Comparison of ENCODE assay signal across 18 cellular contexts in genomic region chr2:196295005-196295404, GRCh38.
A peak's percentile ranks its signal among the peaks of the same experiment; 100 is the strongest.
DNase-seq lines count a peak whose midpoint lies in the region; ATAC-seq, FAIRE-seq and TF ChIP-seq lines count a peak whose summit lies in the region.
"Had no signal": no experiment of that assay in that cellular context is flagged by ENCODE, and none has a peak within 500 bp of the region (broad histone marks: within the 10 kb centered on the region; RNA-seq: fewer than 3 reads in every experiment).

No MANE protein-coding gene starts in this region.

- no peak for ATAC-seq in A549
- peak; percentile 52 for ATAC-seq in GM19351 (IDR thresholded peaks at IDR 0.05; ENCODE audit: unreplicated experiment)
- ATAC-seq in HG02840 (IDR thresholded peaks at IDR 0.05; ENCODE audit: low FRiP score, unreplicated experiment) = no peak
- ATAC-seq in stimulated activated effector memory CD8-positive, alpha-beta T cell treated with anti-CD3 and anti-CD28 coated beads, Interleukin-12 subunit alpha, Interleukin-12 subunit beta, amount 100 ng/mL, for 72 hours = no peak
- ATAC-seq: body of pancreas; CD8-positive, alpha-beta T cell had no signal

- H3K9me1 ChIP-seq in endothelial cell of umbilical vein (replicated peaks; ENCODE audit: control insufficient read depth, extremely low read depth, insufficient read depth, low read length) = no peaks in the 10 kb centered on the region

- no peaks in the 10 kb centered on the region for H3K9me3 ChIP-seq in A549
- H3K9me3 ChIP-seq in endothelial cell of umbilical vein (replicated peaks; ENCODE audit: control insufficient read depth, insufficient read depth, low read length) = no peaks in the 10 kb centered on the region
- H3K9me3 ChIP-seq: body of pancreas, esophagus squamous epithelium, ovary had no signal

- H3K4me1 ChIP-seq in A549 (peaks cover 28% of the 10 kb centered on the region), endothelial cell of umbilical vein (ENCODE audit: control insufficient read depth, extremely low read depth, insufficient read depth, low read length) (peaks cover 27% of the 10 kb centered on the region)
- H3K4me1 ChIP-seq: body of pancreas had no signal

- peak overlapping the region; percentile 75 for H3K4me2 ChIP-seq in A549
- H3K4me2 ChIP-seq in endothelial cell of umbilical vein (ENCODE audit: insufficient read depth, low read length) = no peak overlapping the region

- DNase-seq in A549 (ENCODE audit: low read depth in 1 of 2, low spot score in 1 of 2) (no peak), MV-4-11 (lab: John Stamatoyannopoulos, UW) (peak; percentile 32), endothelial cell of umbilical vein (ENCODE audit: low read depth, low spot score) (no peak), pons (ENCODE audit: low spot score) (no peak), CD14-positive monocyte (ENCODE audit: low spot score) (no peak)
- DNase-seq in stimulated activated effector memory CD8-positive, alpha-beta T cell treated with anti-CD3 and anti-CD28 coated beads, Interleukin-12 subunit alpha, Interleukin-12 subunit beta, amount 100 ng/mL, for 72 hours (ENCODE audit: low spot score in 2 of 2) = no peak
- DNase-seq: activated CD4-positive, CD25-positive, alpha-beta regulatory T cell; body of pancreas; CD8-positive, alpha-beta T cell; esophagus squamous epithelium; NCI-H2107; ovary; small intestine; stimulated activated naive CD4-positive, alpha-beta T cell treated with Interleukin-2 at 50 U/mL for 16 hours; T-helper 1 cell had no signal

- H3K27me3 Mint-ChIP-seq in CD14-positive monocyte (ENCODE audit: low read depth in 3 of 3) = peaks cover 0 to 2% (median 0%) of the 10 kb centered on the region in 3 donors

- no peak overlapping the region for H2AFZ ChIP-seq in endothelial cell of umbilical vein (ENCODE audit: low read depth, low read length)

- 87% methylated on average over 1 of the region's 1 CpG for WGBS in A549 (ENCODE audit: missing lambda C conversion rate)

- H3K9me3 Mint-ChIP-seq in stimulated activated effector memory CD8-positive, alpha-beta T cell treated with anti-CD3 and anti-CD28 coated beads, Interleukin-12 subunit alpha, Interleukin-12 subunit beta, amount 100 ng/mL, for 72 hours = no peaks in the 10 kb centered on the region
- peaks cover 0 to 3% (median 0%) of the 10 kb centered on the region in 7 donors for H3K9me3 Mint-ChIP-seq in CD14-positive monocyte
- H3K9me3 Mint-ChIP-seq: CD8-positive, alpha-beta T cell had no signal

- dilution Hi-C loops in endothelial cell of umbilical vein (cut with MboI; ENCODE audit: extremely low pct_ligation_motif_present, low sequenced_read_pairs) = no loop called here

- no peak for TF ChIP-seq POLR2A in A549 (IDR thresholded peaks at IDR 0.05; ENCODE audit: low read length)
- TF ChIP-seq POLR2A in endothelial cell of umbilical vein (IDR thresholded peaks at IDR 0.05; ENCODE audit: low read depth, low read length) = no peak

- POLR2A ChIA-PET in A549 (lab: Yijun Ruan, JAX) (no interaction called here), endothelial cell of umbilical vein (lab: Charles Lee) (no interaction called here)

- H3K9ac ChIP-seq in endothelial cell of umbilical vein (replicated peaks; ENCODE audit: extremely low read depth, insufficient read depth, low read length) = no peak overlapping the region

- CTCF ChIA-PET in A549 (lab: Yijun Ruan, JAX) (interaction anchor here (0.7 to 3.2 kb wide), 6 partner anchors 34 to 298 kb away, joined by 3 to 9 read pairs (median 4); partner anchors contain the start of gene HECW2), endothelial cell of umbilical vein (lab: Charles Lee) (interaction anchor here (0.9 to 3.1 kb wide), 4 partner anchors 16 to 217 kb away, joined by 3 to 23 read pairs (median 6); no protein-coding TSS in a partner anchor)

- H3K27ac ChIP-seq in A549 (peak overlapping the region; percentile 61 to 74), endothelial cell of umbilical vein (ENCODE audit: insufficient read depth, low read depth, low read length) (peak overlapping the region; percentile 79)
- H3K27ac ChIP-seq: body of pancreas, ovary had no signal

- no TSS peak for BruUV-seq in endothelial cell of umbilical vein (replicated peaks; lab: Mats Ljungman, UMichigan)

- H3K4me3 Mint-ChIP-seq in stimulated activated effector memory CD8-positive, alpha-beta T cell treated with anti-CD3 and anti-CD28 coated beads, Interleukin-12 subunit alpha, Interleukin-12 subunit beta, amount 100 ng/mL, for 72 hours = no peak overlapping the region
- no peak overlapping the region for H3K4me3 Mint-ChIP-seq in CD14-positive monocyte
- H3K4me3 Mint-ChIP-seq: CD8-positive, alpha-beta T cell had no signal

- no peak for TF ChIP-seq EP300 in A549 (IDR thresholded peaks at IDR 0.05)

- intact Hi-C loops in endothelial cell of umbilical vein (cut with micrococcal nuclease) (loop anchor here (10.0 kb wide), 1 partner anchor 460 kb away; no protein-coding TSS in a partner anchor), CD14-positive monocyte (cut with micrococcal nuclease) (no loop called here)

- peaks cover 33% of the 10 kb centered on the region for H3K4me1 Mint-ChIP-seq in stimulated activated effector memory CD8-positive, alpha-beta T cell treated with anti-CD3 and anti-CD28 coated beads, Interleukin-12 subunit alpha, Interleukin-12 subunit beta, amount 100 ng/mL, for 72 hours
- peaks cover 5% of the 10 kb centered on the region for H3K4me1 Mint-ChIP-seq in CD14-positive monocyte

- H3K36me3 ChIP-seq in endothelial cell of umbilical vein (ENCODE audit: control insufficient read depth in 2 of 2, extremely low read depth in 1 of 2, insufficient read depth in 2 of 2, low read length in 2 of 2) = peaks cover 4 to 18% of the 10 kb centered on the region in 2 experiments
- H3K36me3 ChIP-seq: ovary had no signal

- no peaks in the 10 kb centered on the region for H3K36me3 Mint-ChIP-seq in stimulated activated effector memory CD8-positive, alpha-beta T cell treated with anti-CD3 and anti-CD28 coated beads, Interleukin-12 subunit alpha, Interleukin-12 subunit beta, amount 100 ng/mL, for 72 hours
- H3K36me3 Mint-ChIP-seq in CD14-positive monocyte = no peaks in the 10 kb centered on the region
- H3K36me3 Mint-ChIP-seq: CD8-positive, alpha-beta T cell had no signal

- FAIRE-seq in A549 (lab: Jason Lieb, UNC) (no peak), endothelial cell of umbilical vein (lab: Jason Lieb, UNC) (no peak)
- FAIRE-seq: RCC 7860, small intestine had no signal

- H3K27ac Mint-ChIP-seq in stimulated activated effector memory CD8-positive, alpha-beta T cell treated with anti-CD3 and anti-CD28 coated beads, Interleukin-12 subunit alpha, Interleukin-12 subunit beta, amount 100 ng/mL, for 72 hours = no peak overlapping the region
- no peak overlapping the region for H3K27ac Mint-ChIP-seq in CD14-positive monocyte
- H3K27ac Mint-ChIP-seq: CD8-positive, alpha-beta T cell had no signal

- H3K4me3 ChIP-seq in A549 (no peak overlapping the region), endothelial cell of umbilical vein (replicated peaks in 1 of 3; ENCODE audit: insufficient read depth in 1 of 3, low read depth in 1 of 3, low read length in 3 of 3) (no peak overlapping the region)
- H3K4me3 ChIP-seq: body of pancreas, esophagus squamous epithelium, ovary had no signal

- H4K20me1 ChIP-seq in endothelial cell of umbilical vein (replicated peaks; ENCODE audit: control insufficient read depth, extremely low read depth, insufficient read depth, low read length) = no peaks in the 10 kb centered on the region

- H3K79me2 ChIP-seq in endothelial cell of umbilical vein (ENCODE audit: control insufficient read depth, insufficient read depth, low read length) = no peaks in the 10 kb centered on the region

- TF ChIP-seq RAD21 in A549 (conservative IDR thresholded peaks at IDR 0.05 in 1 of 2, IDR thresholded peaks at IDR 0.05 in 1 of 2) = no peak

- H3K27me3 ChIP-seq in endothelial cell of umbilical vein (ENCODE audit: control insufficient read depth in 2 of 2, insufficient read depth in 2 of 2, low read length in 2 of 2) = no peaks in the 10 kb centered on the region
- H3K27me3 ChIP-seq: body of pancreas, esophagus squamous epithelium, ovary had no signal

- no peak for TF ChIP-seq CTCF in A549 (IDR thresholded peaks at IDR 0.05)
- no peak for TF ChIP-seq CTCF in endothelial cell of umbilical vein (IDR thresholded peaks at IDR 0.05; ENCODE audit: extremely low read depth in 1 of 2, insufficient read depth in 1 of 2, low read depth in 1 of 2, low read length in 2 of 2)
- TF ChIP-seq CTCF in CD14-positive monocyte (IDR thresholded peaks at IDR 0.05) = no peak

TF ChIP-seq in A549, 52 proteins besides CTCF, POLR2A, EP300 and RAD21 (continues in another document):
- TF ChIP-seq MAX (IDR thresholded peaks at IDR 0.05) (no peak), RFX5 (IDR thresholded peaks at IDR 0.05) (no peak), CBX8 (IDR thresholded peaks at IDR 0.05) (no peak), HOXA7 (CRISPR knock-in tag; IDR thresholded peaks at IDR 0.05) (no peak), FOSL2 (IDR thresholded peaks at IDR 0.05) (no peak), FOSL2 (CRISPR knock-in tag; IDR thresholded peaks at IDR 0.05) (no peak), KDM5A (IDR thresholded peaks at IDR 0.05) (no peak), GATA3 (IDR thresholded peaks at IDR 0.05; ENCODE audit: borderline replicate concordance) (no peak), KDM1A (IDR thresholded peaks at IDR 0.05; ENCODE audit: low read depth) (no peak), MAZ (IDR thresholded peaks at IDR 0.05; ENCODE audit: borderline replicate concordance, low read depth, low read length) (no peak), TP53 (CRISPR knock-in tag; IDR thresholded peaks at IDR 0.05) (no peak)

TF ChIP-seq in endothelial cell of umbilical vein, 7 proteins besides CTCF, POLR2A, EP300 and RAD21:
- TF ChIP-seq MAX (IDR thresholded peaks at IDR 0.05; ENCODE audit: insufficient read depth, insufficient read length) (no peak), POLR2AphosphoS5 (IDR thresholded peaks at IDR 0.05; ENCODE audit: insufficient read depth, low read depth, low read length) (no peak), EZH2 (IDR thresholded peaks at IDR 0.05; ENCODE audit: borderline replicate concordance, low read depth, low read length, severe bottlenecking) (no peak), MYC (IDR thresholded peaks at IDR 0.05; ENCODE audit: low read depth, low read length) (no peak)
